Comparison of ENCODE assay signal across 18 cellular contexts in genomic region chr4:3572363-3572762, GRCh38.
"Had no signal": no experiment of that assay in that cellular context is flagged by ENCODE, and none has a peak within 500 bp of the region (broad histone marks: within the 10 kb centered on the region; RNA-seq: fewer than 3 reads in every experiment).

No MANE protein-coding gene starts in this region.

- ATAC-seq: activated naive CD4-positive, alpha-beta T cell treated with anti-CD3 and anti-CD28 coated beads, Interleukin-2, amount 50 U/mL, for 72 hours; activated T-cell treated with anti-CD3 and anti-CD28 coated beads, Interleukin-2, amount 50 U/mL, for 72 hours; esophagus mucosa; stimulated activated naive B cell treated with anti-CD40 and anti-IgM and Interleukin-4, amounts not matched to agents 10 μg/mL and 1 μg/mL and 100 μg/mL, for 72 hours; T-helper 17 cell had no signal

- H3K27ac ChIP-seq: colonic mucosa, neutrophil, skin epidermis, tibial artery, uterus had no signal

- DNase-seq: activated CD4-positive, alpha-beta T cell treated with anti-CD3 and anti-CD28 coated beads for 4 hours; activated CD8-positive, alpha-beta memory T cell treated with anti-CD3 and anti-CD28 coated beads, Interleukin-2, amount 50 U/mL, for 48 hours; activated gamma-delta T cell; activated T-cell treated with anti-CD3 and anti-CD28 coated beads, Interleukin-2, amount 50 U/mL, for 72 hours; amniotic stem cell; caudate nucleus; colonic mucosa; midbrain; stimulated activated CD4-positive, alpha-beta T cell treated with anti-CD3 and anti-CD28 coated beads, Interleukin-15, amount 100 ng/mL, for 24 hours; stimulated activated CD4-positive, alpha-beta T cell treated with anti-CD3 and anti-CD28 coated beads, Interleukin-4, amount 100 ng/mL, for 1 hour; stimulated activated naive B cell treated with anti-CD40 and anti-IgM and Interleukin-4, amounts not matched to agents 10 μg/mL and 1 μg/mL and 100 μg/mL, for 72 hours; T-helper 17 cell; tibial artery; uterus had no signal

- H3K9me3 Mint-ChIP-seq: activated naive CD4-positive, alpha-beta T cell treated with anti-CD3 and anti-CD28 coated beads, Interleukin-2, amount 50 U/mL, for 72 hours; activated T-cell treated with anti-CD3 and anti-CD28 coated beads, Interleukin-2, amount 50 U/mL, for 72 hours; stimulated activated naive B cell treated with anti-CD40 and anti-IgM and Interleukin-4, amounts not matched to agents 10 μg/mL and 1 μg/mL and 100 μg/mL, for 72 hours had no signal

- H3K27me3 ChIP-seq: colonic mucosa, uterus had no signal

- H3K4me3 ChIP-seq: colonic mucosa, skin epidermis, tibial artery, uterus had no signal

- H3K36me3 ChIP-seq: colonic mucosa, neutrophil, tibial artery, uterus had no signal

- H3K36me3 Mint-ChIP-seq: activated naive CD4-positive, alpha-beta T cell treated with anti-CD3 and anti-CD28 coated beads, Interleukin-2, amount 50 U/mL, for 72 hours; stimulated activated naive B cell treated with anti-CD40 and anti-IgM and Interleukin-4, amounts not matched to agents 10 μg/mL and 1 μg/mL and 100 μg/mL, for 72 hours had no signal

- H3K4me1 Mint-ChIP-seq: stimulated activated naive B cell treated with anti-CD40 and anti-IgM and Interleukin-4, amounts not matched to agents 10 μg/mL and 1 μg/mL and 100 μg/mL, for 72 hours; T-helper 17 cell had no signal

- H3K27me3 Mint-ChIP-seq: T-helper 17 cell had no signal

- H3K9me3 ChIP-seq: colonic mucosa, neutrophil, tibial artery, uterus had no signal

- H3K4me3 Mint-ChIP-seq: activated T-cell treated with anti-CD3 and anti-CD28 coated beads, Interleukin-2, amount 50 U/mL, for 72 hours; stimulated activated naive B cell treated with anti-CD40 and anti-IgM and Interleukin-4, amounts not matched to agents 10 μg/mL and 1 μg/mL and 100 μg/mL, for 72 hours; T-helper 17 cell had no signal

- H3K27ac Mint-ChIP-seq: activated naive CD4-positive, alpha-beta T cell treated with anti-CD3 and anti-CD28 coated beads, Interleukin-2, amount 50 U/mL, for 72 hours; activated T-cell treated with anti-CD3 and anti-CD28 coated beads, Interleukin-2, amount 50 U/mL, for 72 hours; stimulated activated naive B cell treated with anti-CD40 and anti-IgM and Interleukin-4, amounts not matched to agents 10 μg/mL and 1 μg/mL and 100 μg/mL, for 72 hours; T-helper 17 cell had no signal

- H3K4me1 ChIP-seq: colonic mucosa, uterus had no signal
